ENCODE assay signal across 19 cellular contexts in the genomic region with DNA sequence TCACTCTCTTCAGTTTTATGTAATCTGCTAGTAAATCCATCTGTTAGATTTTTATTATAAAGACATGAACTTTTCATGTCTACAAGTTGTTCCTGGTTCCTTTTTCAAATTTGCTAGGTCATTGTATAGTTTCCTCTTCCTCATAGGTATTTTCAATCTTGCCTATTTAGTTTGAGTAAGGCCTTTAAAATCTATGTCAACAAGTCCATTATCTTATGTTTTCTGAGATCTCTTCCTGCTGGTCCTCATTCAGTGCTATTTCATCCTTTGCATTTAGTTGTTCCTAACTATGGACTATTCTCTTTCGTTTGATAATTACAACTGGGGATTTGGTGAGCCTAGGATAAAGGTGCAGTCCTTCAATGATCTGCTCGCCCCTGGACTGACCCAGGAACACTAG. TPM values are rescaled to one million over a fixed set of nuclear protein-coding genes. Genes with fewer than 3 reads are reported as not detected.
"Had no signal": no experiment of that assay in that cellular context is flagged by ENCODE, and none has a peak within 500 bp of the region (broad histone marks: within the 10 kb centered on the region; RNA-seq: fewer than 3 reads in every experiment).

No MANE protein-coding gene starts in this region.

- H3K9me3 ChIP-seq: heart left ventricle, right atrium auricular region, transverse colon had no signal

- H3K27ac ChIP-seq: right atrium auricular region, transverse colon, WERI-Rb-1 had no signal

- ATAC-seq: activated CD4-positive, alpha-beta T cell treated with anti-CD3 and anti-CD28 coated beads for 36 hours; heart left ventricle; naive thymus-derived CD8-positive, alpha-beta T cell; stimulated activated naive B cell treated with anti-CD40 and anti-IgM and Interleukin-4, amounts not matched to agents 10 μg/mL and 1 μg/mL and 100 μg/mL, for 72 hours had no signal

- H3K4me3 ChIP-seq: heart left ventricle, right atrium auricular region, transverse colon had no signal

- H3K27me3 ChIP-seq: heart left ventricle, right atrium auricular region, transverse colon had no signal

- H3K36me3 ChIP-seq: right atrium auricular region, transverse colon, WERI-Rb-1 had no signal

- DNase-seq: activated CD4-positive, alpha-beta memory T cell treated with anti-CD3 and anti-CD28 coated beads, Interleukin-2, amount 10 ng/mL, durations not matched to agents 7 days and 5 days; activated CD4-positive, alpha-beta T cell treated with anti-CD3 and anti-CD28 coated beads for 36 hours; activated gamma-delta T cell treated with Interleukin-2 at 50 U/mL for 16 hours; activated naive CD8-positive, alpha-beta T cell treated with anti-CD3 and anti-CD28 coated beads, Interleukin-2, amount 10 ng/mL, durations not matched to agents 7 days and 5 days; activated T-cell treated with anti-CD3 and anti-CD28 coated beads, Interleukin-2, amount 50 U/mL, for 48 hours; aorta; effector CD4-positive, alpha-beta T cell; foreskin melanocyte; heart left ventricle; naive thymus-derived CD8-positive, alpha-beta T cell; stimulated activated naive B cell treated with anti-CD40 and anti-IgM and Interleukin-4, amounts not matched to agents 10 μg/mL and 1 μg/mL and 100 μg/mL, for 72 hours; substantia nigra; transverse colon; WERI-Rb-1 had no signal

RNA-seq across cellular contexts. Expression of a gene that starts 28.7 kb away (rescaled TPM):
- total RNA-seq: activated CD4-positive, alpha-beta memory T cell treated with anti-CD3 and anti-CD28 coated beads, Interleukin-2, amount 10 ng/mL, durations not matched to agents 7 days and 5 days; activated CD4-positive, alpha-beta T cell treated with anti-CD3 and anti-CD28 coated beads for 36 hours; activated naive CD8-positive, alpha-beta T cell treated with anti-CD3 and anti-CD28 coated beads, Interleukin-2, amount 10 ng/mL, durations not matched to agents 7 days and 5 days; aorta; bronchial epithelial cell; heart left ventricle; lung microvascular endothelial cell; mononuclear cell; naive thymus-derived CD8-positive, alpha-beta T cell; posterior vena cava; right atrium auricular region; transverse colon had no signal
